In genomic region chrX:23804578-23804977, GRCh38 we compare ENCODE assay signal across 18 cellular contexts. TPM values are rescaled to one million over a fixed set of nuclear protein-coding genes. Genes with fewer than 3 reads are reported as not detected.
DNase-seq lines count a peak whose midpoint lies in the region; ATAC-seq and TF ChIP-seq lines count a peak whose summit lies in the region.
"Had no signal": no experiment of that assay in that cellular context is flagged by ENCODE, and none has a peak within 500 bp of the region (broad histone marks: within the 10 kb centered on the region; RNA-seq: fewer than 3 reads in every experiment).

No MANE protein-coding gene starts in this region.

- TF ChIP-seq POLR2A in breast epithelium (IDR thresholded peaks at IDR 0.05) (no peak), transverse colon (IDR thresholded peaks at IDR 0.05) (no peak)

- H3K4me1 ChIP-seq in breast epithelium, result no peaks in the 10 kb centered on the region
- H3K4me1 ChIP-seq in transverse colon, result peaks cover 7 to 32% (median 20%) of the 10 kb centered on the region in 4 donors
- H3K4me1 ChIP-seq: prostate gland had no signal

- H3K9me3 Mint-ChIP-seq in activated naive CD4-positive, alpha-beta T cell treated with anti-CD3 and anti-CD28 coated beads, Interleukin-2, amount 50 U/mL, for 72 hours, result no peaks in the 10 kb centered on the region
- H3K9me3 Mint-ChIP-seq in activated naive CD4-positive, alpha-beta T cell treated with anti-CD3 and anti-CD28 coated beads for 36 hours, result no peaks in the 10 kb centered on the region
- H3K9me3 Mint-ChIP-seq in mesothelial cell of epicardium, result no peaks in the 10 kb centered on the region
- H3K9me3 Mint-ChIP-seq in activated naive CD8-positive, alpha-beta T cell treated with anti-CD3 and anti-CD28 coated beads for 36 hours, result no peaks in the 10 kb centered on the region
- H3K9me3 Mint-ChIP-seq: activated T-helper 17 cell treated with anti-CD3 and anti-CD28 coated beads, Interleukin-2, amount 50 U/mL, for 72 hours had no signal

- TF ChIP-seq EP300 in transverse colon (IDR thresholded peaks at IDR 0.05; ENCODE audit: low read depth), result no peak

- peak overlapping the region; percentile 58 to 79 for H3K27ac ChIP-seq in breast epithelium
- H3K27ac ChIP-seq in transverse colon, result peak overlapping the region; percentile 69 to 78 (median 75)
- H3K27ac ChIP-seq: 22Rv1 had no signal

- ATAC-seq in activated naive CD4-positive, alpha-beta T cell treated with anti-CD3 and anti-CD28 coated beads, Interleukin-2, amount 50 U/mL, for 72 hours, result no peak
- ATAC-seq in sciatic nerve, result no peak
- ATAC-seq: activated T-helper 17 cell treated with anti-CD3 and anti-CD28 coated beads, Interleukin-2, amount 50 U/mL, for 72 hours had no signal

- H3K4me3 ChIP-seq in breast epithelium, result no peak overlapping the region
- H3K4me3 ChIP-seq in transverse colon, result no peak overlapping the region
- H3K4me3 ChIP-seq: HAP-1, MG63, prostate gland had no signal

- H3K9me3 ChIP-seq in breast epithelium (no peaks in the 10 kb centered on the region), transverse colon (no peaks in the 10 kb centered on the region)
- H3K9me3 ChIP-seq: HAP-1, MG63, prostate gland had no signal

- peaks cover 5% of the 10 kb centered on the region for H3K4me1 Mint-ChIP-seq in activated naive CD4-positive, alpha-beta T cell treated with anti-CD3 and anti-CD28 coated beads for 36 hours (ENCODE audit: low read depth)
- peaks cover 33% of the 10 kb centered on the region for H3K4me1 Mint-ChIP-seq in mesothelial cell of epicardium
- peaks cover 1% of the 10 kb centered on the region for H3K4me1 Mint-ChIP-seq in activated naive CD8-positive, alpha-beta T cell treated with anti-CD3 and anti-CD28 coated beads for 36 hours
- H3K4me1 Mint-ChIP-seq: activated T-helper 17 cell treated with anti-CD3 and anti-CD28 coated beads, Interleukin-2, amount 50 U/mL, for 72 hours had no signal

- H3K4me3 Mint-ChIP-seq in activated naive CD4-positive, alpha-beta T cell treated with anti-CD3 and anti-CD28 coated beads for 36 hours, result no peak overlapping the region
- H3K4me3 Mint-ChIP-seq in mesothelial cell of epicardium, result no peak overlapping the region
- no peak overlapping the region for H3K4me3 Mint-ChIP-seq in activated naive CD8-positive, alpha-beta T cell treated with anti-CD3 and anti-CD28 coated beads for 36 hours
- H3K4me3 Mint-ChIP-seq: activated T-helper 17 cell treated with anti-CD3 and anti-CD28 coated beads, Interleukin-2, amount 50 U/mL, for 72 hours; CD14-positive monocyte had no signal

- in situ Hi-C loops in transverse colon (cut with MboI; ENCODE audit: low pct_ligation_motif_present in 1 of 4, low pct_unique_long_range_greater_than_20kb in 1 of 4, low sequenced_read_pairs in 3 of 4), result no loop called here

- no peaks in the 10 kb centered on the region for H3K36me3 Mint-ChIP-seq in activated naive CD4-positive, alpha-beta T cell treated with anti-CD3 and anti-CD28 coated beads, Interleukin-2, amount 50 U/mL, for 72 hours
- H3K36me3 Mint-ChIP-seq in activated naive CD4-positive, alpha-beta T cell treated with anti-CD3 and anti-CD28 coated beads for 36 hours (ENCODE audit: low read depth), result no peaks in the 10 kb centered on the region
- H3K36me3 Mint-ChIP-seq in mesothelial cell of epicardium, result no peaks in the 10 kb centered on the region
- H3K36me3 Mint-ChIP-seq in activated naive CD8-positive, alpha-beta T cell treated with anti-CD3 and anti-CD28 coated beads for 36 hours, result no peaks in the 10 kb centered on the region
- H3K36me3 Mint-ChIP-seq: CD14-positive monocyte had no signal

- WGBS in transverse colon (ENCODE audit: low coverage in 1 of 2), 2 donors, result 38 to 70% methylated on average over 1 to 3 of the region's 3 CpGs

- H3K36me3 ChIP-seq in breast epithelium (no peaks in the 10 kb centered on the region), transverse colon (no peaks in the 10 kb centered on the region)
- H3K36me3 ChIP-seq: HAP-1, MG63, prostate gland had no signal

- H3K27me3 Mint-ChIP-seq in activated naive CD4-positive, alpha-beta T cell treated with anti-CD3 and anti-CD28 coated beads for 36 hours (ENCODE audit: low read depth), result no peaks in the 10 kb centered on the region
- no peaks in the 10 kb centered on the region for H3K27me3 Mint-ChIP-seq in mesothelial cell of epicardium (ENCODE audit: low read depth)
- no peaks in the 10 kb centered on the region for H3K27me3 Mint-ChIP-seq in activated naive CD8-positive, alpha-beta T cell treated with anti-CD3 and anti-CD28 coated beads for 36 hours
- H3K27me3 Mint-ChIP-seq: activated T-helper 17 cell treated with anti-CD3 and anti-CD28 coated beads, Interleukin-2, amount 50 U/mL, for 72 hours had no signal

- CTCF ChIA-PET in activated naive CD4-positive, alpha-beta T cell treated with anti-CD3 and anti-CD28 coated beads for 36 hours (lab: Charles Lee), result no interaction called here

- peak overlapping the region; percentile 53 to 60 for H3K27ac Mint-ChIP-seq in activated naive CD4-positive, alpha-beta T cell treated with anti-CD3 and anti-CD28 coated beads, Interleukin-2, amount 50 U/mL, for 72 hours
- H3K27ac Mint-ChIP-seq in activated naive CD4-positive, alpha-beta T cell treated with anti-CD3 and anti-CD28 coated beads for 36 hours, result no peak overlapping the region
- H3K27ac Mint-ChIP-seq in mesothelial cell of epicardium, result peak overlapping the region; percentile 88
- H3K27ac Mint-ChIP-seq in activated naive CD8-positive, alpha-beta T cell treated with anti-CD3 and anti-CD28 coated beads for 36 hours, result no peak overlapping the region
- H3K27ac Mint-ChIP-seq: activated T-helper 17 cell treated with anti-CD3 and anti-CD28 coated beads, Interleukin-2, amount 50 U/mL, for 72 hours had no signal

- H3K27me3 ChIP-seq in breast epithelium, result no peaks in the 10 kb centered on the region
- no peaks in the 10 kb centered on the region for H3K27me3 ChIP-seq in transverse colon
- H3K27me3 ChIP-seq: MG63 had no signal

- intact Hi-C loops in activated naive CD4-positive, alpha-beta T cell treated with anti-CD3 and anti-CD28 coated beads for 36 hours (cut with micrococcal nuclease), result loop anchor here (5.0 kb wide), 1 partner anchor 78 kb away; no protein-coding TSS in a partner anchor
- intact Hi-C loops in breast epithelium (cut with DNase I; ENCODE audit: low total_unique reads) (no loop called here), transverse colon (cut with DNase I; ENCODE audit: low total_unique reads) (no loop called here), sciatic nerve (cut with DNase I) (no loop called here)

- no peak for DNase-seq in activated naive CD4-positive, alpha-beta T cell treated with anti-CD3 and anti-CD28 coated beads, Interleukin-2, amount 50 U/mL, for 72 hours (ENCODE audit: low spot score in 2 of 2)
- no peak for DNase-seq in activated naive CD4-positive, alpha-beta T cell treated with anti-CD3 and anti-CD28 coated beads for 36 hours
- DNase-seq in breast epithelium (ENCODE audit: low spot score in 2 of 2), result no peak
- DNase-seq in mesothelial cell of epicardium (ENCODE audit: low spot score in 2 of 2, unreplicated experiment in 2 of 2), result no peak
- DNase-seq in transverse colon, result no peak
- DNase-seq in activated naive CD8-positive, alpha-beta T cell treated with anti-CD3 and anti-CD28 coated beads for 36 hours, result no peak
- no peak for DNase-seq in sciatic nerve (ENCODE audit: low spot score)
- no peak for DNase-seq in activated CD8-positive, alpha-beta memory T cell treated with anti-CD3 and anti-CD28 coated beads, Interleukin-2, amount 50 U/mL, for 48 hours
- DNase-seq: activated CD4-positive, alpha-beta T cell treated with anti-CD3 and anti-CD28 coated beads, Interleukin-2, amount 50 U/mL, for 48 hours; anterior cingulate cortex; foreskin melanocyte; SIG-M5 had no signal

- no peak for TF ChIP-seq CTCF in breast epithelium (IDR thresholded peaks at IDR 0.05)
- no peak for TF ChIP-seq CTCF in mesothelial cell of epicardium (IDR thresholded peaks at IDR 0.05; ENCODE audit: unreplicated experiment)
- no peak for TF ChIP-seq CTCF in transverse colon (IDR thresholded peaks at IDR 0.05)

RNA-seq across cellular contexts. Expression of gene SAT1, which starts 21.6 kb away (rescaled TPM):
- total RNA-seq in activated naive CD4-positive, alpha-beta T cell treated with anti-CD3 and anti-CD28 coated beads, Interleukin-2, amount 50 U/mL, for 72 hours, result 100 to 1,000 TPM; 160 to 466 TPM
- 100 to 1,000 TPM; 629 to 649 TPM for total RNA-seq in activated naive CD4-positive, alpha-beta T cell treated with anti-CD3 and anti-CD28 coated beads for 36 hours
- total RNA-seq in breast epithelium (1,000 to 10,000 TPM in 2 of 3 donors, 100 to 1,000 TPM in 1; 980 to 1,359 (median 1,246) TPM), mesothelial cell of epicardium (225 to 236 TPM (median 233 TPM) in 3 replicates), transverse colon (1,000 to 10,000 TPM in 1 of 4 donors, 100 to 1,000 TPM in 3; 313 to 1,184 (median 689) TPM), sciatic nerve (417 TPM)
- 10 to 100 TPM; 70.5 to 71.8 TPM for total RNA-seq in activated naive CD8-positive, alpha-beta T cell treated with anti-CD3 and anti-CD28 coated beads for 36 hours

Comparison
In these comparisons a context has a peak if more than half of its experiments do, and no peak if none do; other contexts are left out.
1. H3K27ac Mint-ChIP-seq: peak in activated naive CD4-positive, alpha-beta T cell treated with anti-CD3 and anti-CD28 coated beads, Interleukin-2, amount 50 U/mL, for 72 hours (2 of 2) and mesothelial cell of epicardium (single experiment); none in activated naive CD4-positive, alpha-beta T cell treated with anti-CD3 and anti-CD28 coated beads for 36 hours (single experiment) and activated naive CD8-positive, alpha-beta T cell treated with anti-CD3 and anti-CD28 coated beads for 36 hours (single experiment).